25 cellular contexts compared by ENCODE assay signal in genomic region chr21:39726133-39726532, GRCh38. TPM values are rescaled to one million over a fixed set of nuclear protein-coding genes. Genes with fewer than 3 reads are reported as not detected.
A peak's percentile ranks its signal among the peaks of the same experiment; 100 is the strongest.
DNase-seq lines count a peak whose midpoint lies in the region; ATAC-seq and TF ChIP-seq lines count a peak whose summit lies in the region.
"Had no signal": no experiment of that assay in that cellular context is flagged by ENCODE, and none has a peak within 500 bp of the region (broad histone marks: within the 10 kb centered on the region; RNA-seq: fewer than 3 reads in every experiment).

No MANE protein-coding gene starts in this region.

- no peaks in the 10 kb centered on the region for H3K36me3 Mint-ChIP-seq in nephron (ENCODE audit: low read depth)
- no peaks in the 10 kb centered on the region for H3K36me3 Mint-ChIP-seq in effector memory CD8-positive, alpha-beta T cell (ENCODE audit: insufficient read depth)
- H3K36me3 Mint-ChIP-seq: natural killer cell treated with Interleukin-12 subunit alpha and Interleukin-12 subunit beta and Interleukin-15 and Interleukin-18, amount 100 ng/mL, for 72 hours had no signal

- in situ Hi-C loops in astrocyte of the spinal cord (cut with HindIII; ENCODE audit: low sequenced_read_pairs), result no loop called here

- no peak overlapping the region for H3K27ac Mint-ChIP-seq in nephron
- no peak overlapping the region for H3K27ac Mint-ChIP-seq in effector memory CD8-positive, alpha-beta T cell
- H3K27ac Mint-ChIP-seq: activated B cell treated with CpG ODN at 0.5 μM for 24 hours; natural killer cell treated with Interleukin-12 subunit alpha and Interleukin-12 subunit beta and Interleukin-15 and Interleukin-18, amount 100 ng/mL, for 72 hours; T-helper 1 cell treated with Interleukin-12 subunit alpha and Interleukin-12 subunit beta and Interleukin-4 antibody, amounts not matched to agents 30 μg/mL and 1 μg/mL, for 36 hours had no signal

- no peak overlapping the region for H3K4me3 Mint-ChIP-seq in nephron
- no peak overlapping the region for H3K4me3 Mint-ChIP-seq in effector memory CD8-positive, alpha-beta T cell
- H3K4me3 Mint-ChIP-seq: activated B cell treated with CpG ODN at 0.5 μM for 24 hours; natural killer cell treated with Interleukin-12 subunit alpha and Interleukin-12 subunit beta and Interleukin-15 and Interleukin-18, amount 100 ng/mL, for 72 hours; T-helper 1 cell treated with Interleukin-12 subunit alpha and Interleukin-12 subunit beta and Interleukin-4 antibody, amounts not matched to agents 30 μg/mL and 1 μg/mL, for 36 hours had no signal

- H3K9me3 Mint-ChIP-seq in nephron, result peaks cover 10% of the 10 kb centered on the region
- H3K9me3 Mint-ChIP-seq in effector memory CD8-positive, alpha-beta T cell, result no peaks in the 10 kb centered on the region
- H3K9me3 Mint-ChIP-seq: activated B cell treated with CpG ODN at 0.5 μM for 24 hours; natural killer cell treated with Interleukin-12 subunit alpha and Interleukin-12 subunit beta and Interleukin-15 and Interleukin-18, amount 100 ng/mL, for 72 hours; T-helper 1 cell treated with Interleukin-12 subunit alpha and Interleukin-12 subunit beta and Interleukin-4 antibody, amounts not matched to agents 30 μg/mL and 1 μg/mL, for 36 hours had no signal

- H3K4me3 ChIP-seq in BE2C (ENCODE audit: low read depth, low read length), result no peak overlapping the region
- H3K4me3 ChIP-seq in LNCaP clone FGC (ENCODE audit: low read depth, low read length), result no peak overlapping the region
- H3K4me3 ChIP-seq in astrocyte of the spinal cord (ENCODE audit: low read depth, low read length), result no peak overlapping the region
- H3K4me3 ChIP-seq: adrenal gland, cardiac muscle cell, thoracic aorta had no signal

- no peaks in the 10 kb centered on the region for H3K36me3 ChIP-seq in BE2C
- H3K36me3 ChIP-seq: adrenal gland, cardiac muscle cell, thoracic aorta had no signal

- DNase-seq in BE2C (no peak), LNCaP clone FGC (ENCODE audit: low read depth) (no peak), astrocyte of the spinal cord (ENCODE audit: low read depth, low spot score) (no peak), NCI-H2081 (lab: John Stamatoyannopoulos, UW) (no peak)
- no peak for DNase-seq in effector memory CD8-positive, alpha-beta T cell
- DNase-seq: activated B cell treated with CpG ODN at 0.5 μM for 24 hours; activated CD4-positive, alpha-beta T cell treated with anti-CD3 and anti-CD28 coated beads, Interleukin-2, amount 50 U/mL, for 48 hours; activated effector memory CD4-positive, alpha-beta T cell treated with anti-CD3 and anti-CD28 coated beads, Interleukin-2, amount 50 U/mL, for 16 hours; adrenal gland; NCI-H146; NCI-H2171 treated with DMSO at 0.1 percent for 48 hours; NCI-H69; OCI-M1; posterior cingulate gyrus; stimulated activated CD4-positive, alpha-beta T cell treated with anti-CD3 and anti-CD28 coated beads, Interleukin-2, amount 100 ng/mL, for 24 hours; stimulated activated naive CD4-positive, alpha-beta T cell had no signal

- H3K27me3 Mint-ChIP-seq in nephron (ENCODE audit: low read depth), result peaks cover 4% of the 10 kb centered on the region
- H3K27me3 Mint-ChIP-seq in effector memory CD8-positive, alpha-beta T cell, result no peaks in the 10 kb centered on the region
- H3K27me3 Mint-ChIP-seq: activated B cell treated with CpG ODN at 0.5 μM for 24 hours had no signal

- H3K9me3 ChIP-seq in BE2C, result no peaks in the 10 kb centered on the region
- H3K9me3 ChIP-seq: adrenal gland, thoracic aorta had no signal

- H3K4me1 Mint-ChIP-seq in nephron, result peaks cover 4% of the 10 kb centered on the region
- no peaks in the 10 kb centered on the region for H3K4me1 Mint-ChIP-seq in effector memory CD8-positive, alpha-beta T cell (ENCODE audit: low read depth in 2 of 2)
- H3K4me1 Mint-ChIP-seq: activated B cell treated with CpG ODN at 0.5 μM for 24 hours had no signal

- no peaks in the 10 kb centered on the region for H3K27me3 ChIP-seq in BE2C
- H3K27me3 ChIP-seq: adrenal gland, cardiac muscle cell had no signal

- peak; percentile 6; the same call in 1 of the 2 replicates for TF ChIP-seq CTCF in BE2C (IDR thresholded peaks at IDR 0.05; ENCODE audit: low read depth, low read length)
- 0 out of 2 replicates have a peak, but pooled peaks have one; percentile 17 for TF ChIP-seq CTCF in LNCaP clone FGC (IDR thresholded peaks at IDR 0.05; ENCODE audit: control insufficient read depth, extremely low read depth, insufficient read depth)
- TF ChIP-seq CTCF in astrocyte of the spinal cord (IDR thresholded peaks at IDR 0.05; ENCODE audit: low read depth, low read length), result peak; percentile 47
- TF ChIP-seq CTCF in nephron (IDR thresholded peaks at IDR 0.05; ENCODE audit: unreplicated experiment in 3 of 3), result peak in 2 of 3 experiments; percentile 22 to 25

- H3K4me1 ChIP-seq in BE2C, result no peaks in the 10 kb centered on the region
- H3K4me1 ChIP-seq: adrenal gland had no signal

- ATAC-seq in effector memory CD8-positive, alpha-beta T cell (replicated peaks), result no peak
- ATAC-seq in GM21447 (IDR thresholded peaks at IDR 0.05; ENCODE audit: unreplicated experiment), result no peak
- ATAC-seq in HG03280 (IDR thresholded peaks at IDR 0.05; ENCODE audit: unreplicated experiment), result no peak
- ATAC-seq: HepG2 had no signal

RNA-seq across cellular contexts. Expression of gene IGSF5, which starts 18.9 kb away (rescaled TPM):
- not detected for polyA plus RNA-seq in BE2C (2012; ENCODE audit: insufficient read depth, insufficient read length, low read depth)
- polyA plus RNA-seq: esophagus, HepG2 had no signal
